12 cellular contexts compared by ENCODE assay signal in genomic region chr20:25669826-25670422, GRCh38. TPM values are rescaled to one million over a fixed set of nuclear protein-coding genes. Genes with fewer than 3 reads are reported as not detected.
DNase-seq lines count a peak whose midpoint lies in the region; TF ChIP-seq lines count a peak whose summit lies in the region.
"Had no signal": no experiment of that assay in that cellular context is flagged by ENCODE, and none has a peak within 500 bp of the region (broad histone marks: within the 10 kb centered on the region; RNA-seq: fewer than 3 reads in every experiment).

No MANE protein-coding gene starts in this region.

- no peak overlapping the region for H3K27ac Mint-ChIP-seq in osteocyte (ENCODE audit: unreplicated experiment)
- H3K27ac Mint-ChIP-seq: activated CD4-positive, alpha-beta memory T cell treated with anti-CD3 and anti-CD28 coated beads, Interleukin-2, amount 10 ng/mL, durations not matched to agents 7 days and 5 days; nephron had no signal

- H3K27me3 Mint-ChIP-seq in osteocyte (ENCODE audit: unreplicated experiment): no peaks in the 10 kb centered on the region
- H3K27me3 Mint-ChIP-seq: activated CD4-positive, alpha-beta memory T cell treated with anti-CD3 and anti-CD28 coated beads, Interleukin-2, amount 10 ng/mL, durations not matched to agents 7 days and 5 days had no signal

- H3K4me3 ChIP-seq in astrocyte of the spinal cord (ENCODE audit: low read depth, low read length): no peak overlapping the region
- H3K4me3 ChIP-seq: ascending aorta had no signal

- H3K36me3 Mint-ChIP-seq in osteocyte (ENCODE audit: unreplicated experiment): peaks cover 21% of the 10 kb centered on the region

- no peak overlapping the region for H3K4me3 Mint-ChIP-seq in osteocyte (ENCODE audit: unreplicated experiment)
- H3K4me3 Mint-ChIP-seq: activated CD4-positive, alpha-beta memory T cell treated with anti-CD3 and anti-CD28 coated beads, Interleukin-2, amount 10 ng/mL, durations not matched to agents 7 days and 5 days; nephron had no signal

- H3K4me1 Mint-ChIP-seq in osteocyte (ENCODE audit: unreplicated experiment): no peaks in the 10 kb centered on the region
- H3K4me1 Mint-ChIP-seq: activated CD4-positive, alpha-beta memory T cell treated with anti-CD3 and anti-CD28 coated beads, Interleukin-2, amount 10 ng/mL, durations not matched to agents 7 days and 5 days had no signal

- in situ Hi-C loops in astrocyte of the spinal cord (cut with HindIII; ENCODE audit: low sequenced_read_pairs): no loop called here

- intact Hi-C loops in posterior vena cava (cut with DNase I) (no loop called here), head of caudate nucleus (cut with DNase I) (no loop called here)

- TF ChIP-seq CTCF in astrocyte of the spinal cord (IDR thresholded peaks at IDR 0.05; ENCODE audit: low read depth, low read length) (peak; percentile 24), osteocyte (IDR thresholded peaks at IDR 0.05) (no peak)

- DNase-seq in AG08395 (ENCODE audit: low spot score) (peak; percentile 67), HS-5 (ENCODE audit: low read depth) (peak; percentile 87), astrocyte of the spinal cord (ENCODE audit: low read depth, low spot score) (peak; percentile 22), iris pigment epithelial cell (ENCODE audit: low read depth) (peak; percentile 89), posterior vena cava (ENCODE audit: low spot score) (no peak), head of caudate nucleus (no peak), osteocyte (ENCODE audit: extremely low spot score, unreplicated experiment) (no peak)
- DNase-seq in activated CD4-positive, CD25-positive, alpha-beta regulatory T cell (lab: John Stamatoyannopoulos, UW): no peak
- DNase-seq: activated CD4-positive, alpha-beta memory T cell treated with anti-CD3 and anti-CD28 coated beads, Interleukin-2, amount 10 ng/mL, durations not matched to agents 7 days and 5 days; RPMI8226 had no signal

- peaks cover 3% of the 10 kb centered on the region for H3K9me3 Mint-ChIP-seq in osteocyte (ENCODE audit: unreplicated experiment)
- H3K9me3 Mint-ChIP-seq: activated CD4-positive, alpha-beta memory T cell treated with anti-CD3 and anti-CD28 coated beads, Interleukin-2, amount 10 ng/mL, durations not matched to agents 7 days and 5 days; nephron had no signal

RNA-seq across cellular contexts. Expression of gene ZNF337, which starts 26.7 kb away (rescaled TPM):
- total RNA-seq in posterior vena cava (10 to 100 TPM; 10.1 TPM), osteocyte (12.7 and 14.0 TPM in 2 replicates)

RNA-seq across cellular contexts. Expression of gene NANP, which starts 46.1 kb away (rescaled TPM):
- total RNA-seq in posterior vena cava (1 to 10 TPM; 4.5 to 6.1 TPM), osteocyte (6.0 and 6.6 TPM in 2 replicates)

Comparison
In these comparisons a context has a peak if more than half of its experiments do, and no peak if none do; other contexts are left out.
1. DNase-seq: peak in AG08395 (single experiment), HS-5 (single experiment), astrocyte of the spinal cord (single experiment) and iris pigment epithelial cell (single experiment); none in posterior vena cava (single experiment), head of caudate nucleus (0 of 42), osteocyte (single experiment) and activated CD4-positive, CD25-positive, alpha-beta regulatory T cell (0 of 4).